Comparison of ENCODE assay signal across 9 cellular contexts in genomic region chr19:31356587-31357314, GRCh38. TPM values are rescaled to one million over a fixed set of nuclear protein-coding genes. Genes with fewer than 3 reads are reported as not detected.
DNase-seq lines count a peak whose midpoint lies in the region; ATAC-seq and TF ChIP-seq lines count a peak whose summit lies in the region.
"Had no signal": no experiment of that assay in that cellular context is flagged by ENCODE, and none has a peak within 500 bp of the region (broad histone marks: within the 10 kb centered on the region; RNA-seq: fewer than 3 reads in every experiment).

No MANE protein-coding gene starts in this region.

- TF ChIP-seq CTCF in GM12873 (IDR thresholded peaks at IDR 0.05; ENCODE audit: insufficient read depth, low read depth, low read length, missing control alignments) (peak; percentile 20), prostate gland (IDR thresholded peaks at IDR 0.05) (peak in 3 of 4 experiments; percentile 17 to 34 (median 33))

- H3K27ac Mint-ChIP-seq in activated CD4-positive, alpha-beta memory T cell treated with anti-CD3 and anti-CD28 coated beads for 36 hours, result no peak overlapping the region
- H3K27ac Mint-ChIP-seq: activated B cell treated with CpG ODN at 0.5 μM for 24 hours had no signal

- H3K27me3 Mint-ChIP-seq in activated CD4-positive, alpha-beta memory T cell treated with anti-CD3 and anti-CD28 coated beads for 36 hours, result peaks cover 71% of the 10 kb centered on the region

- no peak overlapping the region for H3K27ac ChIP-seq in prostate gland

- H3K9me3 ChIP-seq in prostate gland, result no peaks in the 10 kb centered on the region

- no peak for TF ChIP-seq POLR2A in prostate gland (IDR thresholded peaks at IDR 0.05)

- 58% methylated on average over 33 of the region's 33 CpGs for WGBS in prostate gland

- peaks cover 47% of the 10 kb centered on the region for H3K4me1 Mint-ChIP-seq in activated CD4-positive, alpha-beta memory T cell treated with anti-CD3 and anti-CD28 coated beads for 36 hours (ENCODE audit: low read depth)

- POLR2A ChIA-PET in activated CD4-positive, alpha-beta memory T cell treated with anti-CD3 and anti-CD28 coated beads for 36 hours (lab: Charles Lee), result no interaction called here

- intact Hi-C loops in activated CD4-positive, alpha-beta memory T cell treated with anti-CD3 and anti-CD28 coated beads for 36 hours (cut with micrococcal nuclease), result loop anchor here (1.0 to 10.0 kb wide), 6 partner anchors 246 to 1132 kb away; no protein-coding TSS in a partner anchor
- intact Hi-C loops in prostate gland (cut with DNase I), result loop anchor here (10.0 kb wide), 3 partner anchors 232 to 868 kb away; no protein-coding TSS in a partner anchor

- DNase-seq in activated CD4-positive, alpha-beta memory T cell treated with anti-CD3 and anti-CD28 coated beads for 36 hours, result peak; percentile 80
- no peak for DNase-seq in prostate gland (ENCODE audit: low spot score)
- no peak for DNase-seq in OCI-M2 (lab: John Stamatoyannopoulos, UW; ENCODE audit: unreplicated experiment)
- no peak for DNase-seq in DMS53 treated with DMSO at 0.1 percent for 48 hours (lab: John Stamatoyannopoulos, UW; ENCODE audit: unreplicated experiment)
- DNase-seq: activated B cell treated with CpG ODN at 0.5 μM for 24 hours had no signal

- H3K36me3 Mint-ChIP-seq in activated CD4-positive, alpha-beta memory T cell treated with anti-CD3 and anti-CD28 coated beads for 36 hours, result no peaks in the 10 kb centered on the region

- no peaks in the 10 kb centered on the region for H3K9me3 Mint-ChIP-seq in activated CD4-positive, alpha-beta memory T cell treated with anti-CD3 and anti-CD28 coated beads for 36 hours
- H3K9me3 Mint-ChIP-seq: activated B cell treated with CpG ODN at 0.5 μM for 24 hours had no signal

- no peak overlapping the region for H3K4me3 ChIP-seq in prostate gland

- H3K4me3 Mint-ChIP-seq in activated CD4-positive, alpha-beta memory T cell treated with anti-CD3 and anti-CD28 coated beads for 36 hours, result no peak overlapping the region
- H3K4me3 Mint-ChIP-seq: activated B cell treated with CpG ODN at 0.5 μM for 24 hours had no signal

- no peaks in the 10 kb centered on the region for H3K4me1 ChIP-seq in prostate gland (replicated peaks)

- ATAC-seq in esophagus mucosa (peak; percentile 78), GM19035 (IDR thresholded peaks at IDR 0.05; ENCODE audit: unreplicated experiment) (no peak), HG03521 (IDR thresholded peaks at IDR 0.05; ENCODE audit: unreplicated experiment) (no peak)

- CTCF ChIA-PET in activated CD4-positive, alpha-beta memory T cell treated with anti-CD3 and anti-CD28 coated beads for 36 hours (lab: Charles Lee), result interaction anchor here (0.6 to 3.9 kb wide), 10 partner anchors 10 to 1640 kb away, joined by 3 to 16 read pairs (median 6); no protein-coding TSS in a partner anchor

- H3K36me3 ChIP-seq in prostate gland, result no peaks in the 10 kb centered on the region

- H3K27me3 ChIP-seq in prostate gland (replicated peaks; ENCODE audit: insufficient read depth), result no peaks in the 10 kb centered on the region

RNA-seq across cellular contexts. Expression of gene TSHZ3, which starts 7.5 kb away (rescaled TPM):
- 1 to 10 TPM; 1.6 to 2.6 TPM for total RNA-seq in activated CD4-positive, alpha-beta memory T cell treated with anti-CD3 and anti-CD28 coated beads for 36 hours
- 1.6 TPM for total RNA-seq in esophagus mucosa
- total RNA-seq in prostate gland, result 10 to 100 TPM; 10.4 to 18.4 TPM
- total RNA-seq: activated B cell treated with CpG ODN at 0.5 μM for 24 hours had no signal
